ENCODE assay signal across 8 cellular contexts in genomic region chr12:6824962-6825381, GRCh38. TPM values are rescaled to one million over a fixed set of nuclear protein-coding genes. Genes with fewer than 3 reads are reported as not detected.
DNase-seq lines count a peak whose midpoint lies in the region; ATAC-seq and TF ChIP-seq lines count a peak whose summit lies in the region.

No MANE protein-coding gene starts in this region.

- no CpG with 5 or more reads among the region's 12 CpGs for WGBS in H9 (ENCODE audit: extremely low coverage, insufficient read length, low lambda C conversion rate)
- 54 to 71% (median 68%) methylated on average over 11 to 12 of the region's 12 CpGs for WGBS in spleen, 5 donors

- H2BK5ac ChIP-seq in H9 (ENCODE audit: insufficient read length, low read length) = no peak overlapping the region

- H3K23me2 ChIP-seq in H9 (ENCODE audit: insufficient read length, low read depth, low read length, poor library complexity, severe bottlenecking) = peaks cover 22% of the 10 kb centered on the region

- no peak overlapping the region for H4K8ac ChIP-seq in H9 (replicated peaks; ENCODE audit: insufficient read length, low read depth, low read length)

- H3K4me1 Mint-ChIP-seq in H9 = peaks cover 54 to 66% of the 10 kb centered on the region in 2 experiments

- H2BK12ac ChIP-seq in H9 (ENCODE audit: insufficient read length, low read depth, low read length) = no peak overlapping the region

- H3K27ac Mint-ChIP-seq in H9 = peak overlapping the region in 1 of 3 experiments; percentile 28; a peak in 1 of 7 replicates

- no peak overlapping the region for H2AK5ac ChIP-seq in H9 (ENCODE audit: insufficient read length, low read length)

- H3K4me3 ChIP-seq in WERI-Rb-1 (ENCODE audit: low read depth, low read length) (no peak overlapping the region), fibroblast of the aortic adventitia (ENCODE audit: low read depth, low read length) (peak overlapping the region; percentile 58), skeletal muscle satellite cell (ENCODE audit: low read length) (peak overlapping the region; percentile 61), spleen (no peak overlapping the region)

- H3K36me3 ChIP-seq in WERI-Rb-1 = peaks cover 29% of the 10 kb centered on the region
- H3K36me3 ChIP-seq in skeletal muscle satellite cell (ENCODE audit: insufficient read depth, low read length) = no peaks in the 10 kb centered on the region
- no peaks in the 10 kb centered on the region for H3K36me3 ChIP-seq in spleen

- H3K4me1 ChIP-seq in H9 (ENCODE audit: insufficient read depth, low read length) = peaks cover 3% of the 10 kb centered on the region; the same call in 1 of the 2 replicates
- H3K4me1 ChIP-seq in skeletal muscle satellite cell (ENCODE audit: control insufficient read depth, insufficient read depth, low read length) = peaks cover 41% of the 10 kb centered on the region
- peaks cover 4 to 66% (median 53%) of the 10 kb centered on the region in 6 donors for H3K4me1 ChIP-seq in spleen

- no peak overlapping the region for H3K9ac ChIP-seq in H9 (ENCODE audit: extremely low read depth, insufficient read length, low read length)
- H3K9ac ChIP-seq in skeletal muscle satellite cell (ENCODE audit: low read depth, low read length) = peak overlapping the region; percentile 19

- H3K79me1 ChIP-seq in H9 (ENCODE audit: insufficient read depth, low read depth, low read length, poor library complexity, severe bottlenecking) = no peaks in the 10 kb centered on the region

- intact Hi-C loops in spleen (cut with DNase I; ENCODE audit: low total_unique reads) = loop anchor here (10.0 kb wide), 1 partner anchor 70 kb away; the partner anchor contains the start of gene MLF2

- H3K14ac ChIP-seq in H9 (ENCODE audit: insufficient read depth, low read length) = no peak overlapping the region

- peak overlapping the region; percentile 54 to 62; a peak in 4 of 5 replicates for H3K4me3 Mint-ChIP-seq in H9

- H3K4me2 ChIP-seq in H9 (ENCODE audit: insufficient read depth, insufficient read length, low read length) (peak overlapping the region; percentile 81), skeletal muscle satellite cell (ENCODE audit: low read length) (peak overlapping the region; percentile 79)

- no peak overlapping the region for H4K5ac ChIP-seq in H9 (ENCODE audit: insufficient read length, low read depth, low read length)

- no peak overlapping the region for H3T11ph ChIP-seq in H9 (ENCODE audit: low read length)

- peaks cover 6% of the 10 kb centered on the region for H4K20me1 ChIP-seq in H9 (ENCODE audit: control insufficient read depth, insufficient read depth, insufficient read length)

- H3K56ac ChIP-seq in H9 (ENCODE audit: insufficient read length, low read depth, low read length) = no peak overlapping the region

- no peak overlapping the region for H3K4ac ChIP-seq in H9 (ENCODE audit: low read depth, low read length)

- H3K27me3 Mint-ChIP-seq in H9 (ENCODE audit: low read depth) = peaks cover 46% of the 10 kb centered on the region

- no peak overlapping the region for H3K23ac ChIP-seq in H9 (ENCODE audit: insufficient read length, low read depth, low read length)

- H3K36me3 Mint-ChIP-seq in H9 (ENCODE audit: insufficient read depth in 1 of 3, low read depth in 3 of 3) = peaks cover 10 to 15% (median 12%) of the 10 kb centered on the region in 3 experiments; a peak in 6 of 7 replicates

- no peak overlapping the region for H2BK20ac ChIP-seq in H9 (ENCODE audit: low read depth, low read length, poor library complexity, severe bottlenecking)

- peak; percentile 61 for DNase-seq in H9
- DNase-seq in WERI-Rb-1 = no peak
- DNase-seq in fibroblast of the aortic adventitia (ENCODE audit: low read depth) = peak; percentile 40
- no peak for DNase-seq in activated CD4-positive, alpha-beta T cell treated with anti-CD3 and anti-CD28 coated beads, Interleukin-2, amount 50 U/mL, for 48 hours
- DNase-seq in spleen = no peak
- no peak for DNase-seq in LoVo (ENCODE audit: low spot score)

- H3K27ac ChIP-seq in H9 (ENCODE audit: insufficient read length, low read depth, low read length) = no peak overlapping the region
- peak overlapping the region; percentile 25 for H3K27ac ChIP-seq in WERI-Rb-1
- H3K27ac ChIP-seq in spleen = no peak overlapping the region

- H3K27me3 ChIP-seq in H9 (ENCODE audit: insufficient read depth, low read length) = peaks cover under 1% of the 10 kb centered on the region; the same call in 1 of the 2 replicates
- no peaks in the 10 kb centered on the region for H3K27me3 ChIP-seq in WERI-Rb-1 (ENCODE audit: insufficient read depth, low read depth, severe bottlenecking)
- H3K27me3 ChIP-seq in skeletal muscle satellite cell (ENCODE audit: control insufficient read depth, insufficient read depth, low read length) = peaks cover 24% of the 10 kb centered on the region
- peaks cover 0 to 100% (median 54%) of the 10 kb centered on the region in 7 donors for H3K27me3 ChIP-seq in spleen (replicated peaks in 1 of 7)

- ATAC-seq in HG02763 (IDR thresholded peaks at IDR 0.05; ENCODE audit: unreplicated experiment) = no peak

- H3K9me3 Mint-ChIP-seq in H9 = no peaks in the 10 kb centered on the region

- TF ChIP-seq POLR2A in spleen (IDR thresholded peaks at IDR 0.05) = no peak

- TF ChIP-seq CTCF in H9 (conservative IDR thresholded peaks at IDR 0.05) (no peak), WERI-Rb-1 (IDR thresholded peaks at IDR 0.05; ENCODE audit: low read depth, low read length) (no peak), fibroblast of the aortic adventitia (IDR thresholded peaks at IDR 0.05; ENCODE audit: insufficient read depth, low read length) (no peak), spleen (IDR thresholded peaks at IDR 0.05 in 8 of 11, conservative IDR thresholded peaks at IDR 0.05 in 3 of 11) (no peak)

- no peak overlapping the region for H2BK120ac ChIP-seq in H9 (ENCODE audit: low read depth, low read length, poor library complexity, severe bottlenecking)

- no peaks in the 10 kb centered on the region for H3K9me3 ChIP-seq in H9 (ENCODE audit: control insufficient read depth, low read depth, low read length)
- no peaks in the 10 kb centered on the region for H3K9me3 ChIP-seq in WERI-Rb-1 (ENCODE audit: severe bottlenecking)
- no peaks in the 10 kb centered on the region for H3K9me3 ChIP-seq in skeletal muscle satellite cell (replicated peaks; ENCODE audit: low read length)
- H3K9me3 ChIP-seq in spleen = no peaks in the 10 kb centered on the region

- H3K18ac ChIP-seq in H9 (ENCODE audit: insufficient read length, low read depth, low read length) = no peak overlapping the region

- H3K79me2 ChIP-seq in H9 (ENCODE audit: insufficient read depth, low read length) = peaks cover 2% of the 10 kb centered on the region; the same call in 1 of the 2 replicates

- no peak overlapping the region for H2AFZ ChIP-seq in H9 (ENCODE audit: low read length)

- H2BK15ac ChIP-seq in H9 (ENCODE audit: low read depth, low read length) = no peak overlapping the region

- no peak overlapping the region for H4K91ac ChIP-seq in H9 (ENCODE audit: insufficient read length, low read depth, low read length)

RNA-seq across cellular contexts. Expression of gene P3H3, which starts 3.2 kb away (rescaled TPM):
- total RNA-seq in H9 (2021) = 55.0 and 60.2 TPM in 2 replicates
- 53.9 and 188 TPM in 2 replicates for total RNA-seq in fibroblast of the aortic adventitia (ENCODE audit: low replicate concordance)
- 51.7 and 52.4 TPM in 2 replicates for total RNA-seq in skeletal muscle satellite cell (2012; rRNA removed)
- 10 to 100 TPM in 2 of 7 donors, 1 to 10 TPM in 5; 4.2 to 11.7 (median 6.8) TPM for total RNA-seq in spleen
- polyA plus RNA-seq in spleen = 1 to 10 TPM; 4.6 to 6.9 (median 4.7) TPM

RNA-seq across cellular contexts. Expression of gene GPR162, which starts 3.4 kb away (rescaled TPM):
- total RNA-seq in H9 (2021) (4.6 and 6.1 TPM in 2 replicates), fibroblast of the aortic adventitia (ENCODE audit: low replicate concordance) (2.6 and 3.5 TPM in 2 replicates), spleen (1 to 10 TPM; 2.1 to 7.1 (median 4.0) TPM)
- total RNA-seq in skeletal muscle satellite cell (2012; rRNA removed) = 1.1 and 1.3 TPM in 2 replicates
- polyA plus RNA-seq in spleen = 10 to 100 TPM in 2 of 3 donors, 1 to 10 TPM in 1; 5.0 to 14.7 (median 10.3) TPM

RNA-seq across cellular contexts. Expression of gene GNB3, which starts 15.8 kb away (rescaled TPM):
- 17.3 and 20.0 TPM in 2 replicates for total RNA-seq in H9 (2021)
- 3.4 TPM in 2 replicates for total RNA-seq in fibroblast of the aortic adventitia (ENCODE audit: low replicate concordance)
- 2.0 TPM in 2 replicates for total RNA-seq in skeletal muscle satellite cell (2012; rRNA removed)
- 1 to 10 TPM in 6 of 7 donors, under 1 TPM in 1; 0.75 to 3.9 (median 2.6) TPM for total RNA-seq in spleen
- 1 to 10 TPM in 1 of 3 donors, under 1 TPM in 2; 0.93 to 1.3 (median 0.94) TPM for polyA plus RNA-seq in spleen

RNA-seq across cellular contexts. Expression of gene CDCA3, which starts 26.1 kb away (rescaled TPM):
- total RNA-seq in H9 (2021) (45.1 and 48.6 TPM in 2 replicates), fibroblast of the aortic adventitia (ENCODE audit: low replicate concordance) (23.5 TPM in 1 of 2 replicates, not detected in the other), spleen (10 to 100 TPM in 1 of 7 donors, 1 to 10 TPM in 6; 1.9 to 10.2 (median 5.8) TPM)
- 11.2 and 25.3 TPM in 2 replicates for total RNA-seq in skeletal muscle satellite cell (2012; rRNA removed)
- polyA plus RNA-seq in spleen = 10 to 100 TPM in 1 of 3 donors, 1 to 10 TPM in 2; 3.6 to 18.1 (median 5.1) TPM

RNA-seq across cellular contexts. Expression of gene USP5, which starts 27.0 kb away (rescaled TPM):
- total RNA-seq in H9 (2021) = 143 and 144 TPM in 2 replicates
- total RNA-seq in fibroblast of the aortic adventitia (ENCODE audit: low replicate concordance) = 84.0 and 140 TPM in 2 replicates
- 90.0 and 107 TPM in 2 replicates for total RNA-seq in skeletal muscle satellite cell (2012; rRNA removed)
- 10 to 100 TPM; 29.8 to 62.4 (median 53.5) TPM for total RNA-seq in spleen
- 10 to 100 TPM; 23.1 to 40.5 (median 23.6) TPM for polyA plus RNA-seq in spleen

Comparison
In these comparisons a context has a peak if more than half of its experiments do, and no peak if none do; other contexts are left out.
1. DNase-seq: peak in H9 (single experiment) and fibroblast of the aortic adventitia (single experiment); none in WERI-Rb-1 (single experiment), activated CD4-positive, alpha-beta T cell treated with anti-CD3 and anti-CD28 coated beads, Interleukin-2, amount 50 U/mL, for 48 hours (0 of 2), spleen (single experiment) and LoVo (single experiment).
2. H3K4me3 ChIP-seq: peak in fibroblast of the aortic adventitia (single experiment) and skeletal muscle satellite cell (single experiment); none in WERI-Rb-1 (single experiment) and spleen (0 of 8).